ENCODE assay signal across 41 cellular contexts in genomic region chr1:63281753-63282152, GRCh38. TPM values are rescaled to one million over a fixed set of nuclear protein-coding genes. Genes with fewer than 3 reads are reported as not detected.
"Had no signal": no experiment of that assay in that cellular context is flagged by ENCODE, and none has a peak within 500 bp of the region (broad histone marks: within the 10 kb centered on the region; RNA-seq: fewer than 3 reads in every experiment).

No MANE protein-coding gene starts in this region.

- FAIRE-seq: astrocyte, bronchial epithelial cell had no signal

- H3K36me3 Mint-ChIP-seq: activated naive CD4-positive, alpha-beta T cell treated with anti-CD3 and anti-CD28 coated beads, Interleukin-2, amount 10 ng/mL, durations not matched to agents 7 days and 5 days; activated naive CD4-positive, alpha-beta T cell treated with anti-CD3 and anti-CD28 coated beads, Interleukin-2, amount 50 U/mL, for 24 hours; activated naive CD4-positive, alpha-beta T cell treated with anti-CD3 and anti-CD28 coated beads, Interleukin-2, amount 50 U/mL, for 72 hours; activated naive CD8-positive, alpha-beta T cell; activated naive CD8-positive, alpha-beta T cell treated with anti-CD3 and anti-CD28 coated beads for 36 hours; activated naive CD8-positive, alpha-beta T cell treated with anti-CD3 and anti-CD28 coated beads, Interleukin-2, amount 10 ng/mL, durations not matched to agents 7 days and 5 days; brain had no signal

- H3K9me3 Mint-ChIP-seq: activated naive CD4-positive, alpha-beta T cell treated with anti-CD3 and anti-CD28 coated beads for 36 hours; activated naive CD4-positive, alpha-beta T cell treated with anti-CD3 and anti-CD28 coated beads, Interleukin-2, amount 10 ng/mL, durations not matched to agents 7 days and 5 days; activated naive CD4-positive, alpha-beta T cell treated with anti-CD3 and anti-CD28 coated beads, Interleukin-2, amount 50 U/mL, for 24 hours; activated naive CD4-positive, alpha-beta T cell treated with anti-CD3 and anti-CD28 coated beads, Interleukin-2, amount 50 U/mL, for 72 hours; activated naive CD8-positive, alpha-beta T cell treated with anti-CD3 and anti-CD28 coated beads for 36 hours; activated naive CD8-positive, alpha-beta T cell treated with anti-CD3 and anti-CD28 coated beads, Interleukin-2, amount 10 ng/mL, durations not matched to agents 7 days and 5 days; activated naive CD8-positive, alpha-beta T cell treated with anti-CD3 and anti-CD28 coated beads, Interleukin-2, amount 50 U/mL, for 24 hours; activated T-cell treated with anti-CD3 and anti-CD28 coated beads, Interleukin-2, amount 50 U/mL, for 24 hours; activated T-cell treated with anti-CD3 and anti-CD28 coated beads, Interleukin-2, amount 50 U/mL, for 4 hours; activated T-cell treated with anti-CD3 and anti-CD28 coated beads, Interleukin-2, amount 50 U/mL, for 72 hours; activated T-helper 1 cell treated with anti-CD3 and anti-CD28 coated beads, Interleukin-12 subunit alpha, Interleukin-12 subunit beta, Interleukin-2, Interleukin-4 antibody, amounts not matched to agents 30 ng/mL and 10 ng/mL and 1 ng/mL, durations not matched to agents 14 hours and 24 hours and 36 hours; activated T-helper 17 cell treated with anti-CD3 and anti-CD28 coated beads, Interleukin-2, amount 50 U/mL, for 72 hours; activated T-helper 2 cell treated with anti-CD3 and anti-CD28 coated beads, Interferon-gamma antibody, Interleukin-2, Interleukin-4, amounts not matched to agents 10 μg/mL and 5 μg/mL and 100 μg/mL, durations not matched to agents 14 hours and 24 hours and 36 hours; central memory CD8-positive, alpha-beta T cell had no signal

- ATAC-seq: activated naive CD4-positive, alpha-beta T cell treated with anti-CD3 and anti-CD28 coated beads, Interleukin-2, amount 50 U/mL, for 72 hours; activated naive CD8-positive, alpha-beta T cell treated with anti-CD3 and anti-CD28 coated beads, Interleukin-2, amount 50 U/mL, for 24 hours; activated T-cell treated with anti-CD3 and anti-CD28 coated beads, Interleukin-2, amount 50 U/mL, for 4 hours; activated T-cell treated with anti-CD3 and anti-CD28 coated beads, Interleukin-2, amount 50 U/mL, for 72 hours; activated T-helper 17 cell treated with anti-CD3 and anti-CD28 coated beads, Interleukin-2, amount 50 U/mL, for 72 hours; body of pancreas had no signal

- H3K27me3 ChIP-seq: adrenal gland, ascending aorta, body of pancreas, breast epithelium, cardiac muscle cell had no signal

- H3K9me3 ChIP-seq: adrenal gland, ascending aorta, body of pancreas, breast epithelium had no signal

- H3K27me3 Mint-ChIP-seq: activated naive CD8-positive, alpha-beta T cell treated with anti-CD3 and anti-CD28 coated beads for 36 hours had no signal

- H3K4me1 ChIP-seq: adrenal gland, ascending aorta, body of pancreas, breast epithelium had no signal

- H3K27ac Mint-ChIP-seq: activated naive CD4-positive, alpha-beta T cell treated with anti-CD3 and anti-CD28 coated beads for 36 hours; activated naive CD4-positive, alpha-beta T cell treated with anti-CD3 and anti-CD28 coated beads, Interleukin-2, amount 10 ng/mL, durations not matched to agents 7 days and 5 days; activated naive CD4-positive, alpha-beta T cell treated with anti-CD3 and anti-CD28 coated beads, Interleukin-2, amount 50 U/mL, for 24 hours; activated naive CD4-positive, alpha-beta T cell treated with anti-CD3 and anti-CD28 coated beads, Interleukin-2, amount 50 U/mL, for 72 hours; activated naive CD8-positive, alpha-beta T cell; activated naive CD8-positive, alpha-beta T cell treated with anti-CD3 and anti-CD28 coated beads for 36 hours; activated naive CD8-positive, alpha-beta T cell treated with anti-CD3 and anti-CD28 coated beads, Interleukin-2, amount 10 ng/mL, durations not matched to agents 7 days and 5 days; activated naive CD8-positive, alpha-beta T cell treated with anti-CD3 and anti-CD28 coated beads, Interleukin-2, amount 50 U/mL, for 24 hours; activated T-cell treated with anti-CD3 and anti-CD28 coated beads, Interleukin-2, amount 50 U/mL, for 24 hours; activated T-cell treated with anti-CD3 and anti-CD28 coated beads, Interleukin-2, amount 50 U/mL, for 72 hours; activated T-helper 1 cell treated with anti-CD3 and anti-CD28 coated beads, Interleukin-12 subunit alpha, Interleukin-12 subunit beta, Interleukin-2, Interleukin-4 antibody, amounts not matched to agents 30 ng/mL and 10 ng/mL and 1 ng/mL, durations not matched to agents 14 hours and 24 hours and 36 hours; activated T-helper 17 cell treated with anti-CD3 and anti-CD28 coated beads, Interleukin-2, amount 50 U/mL, for 72 hours; activated T-helper 2 cell treated with anti-CD3 and anti-CD28 coated beads, Interferon-gamma antibody, Interleukin-2, Interleukin-4, amounts not matched to agents 10 μg/mL and 5 μg/mL and 100 μg/mL, durations not matched to agents 14 hours and 24 hours and 36 hours; brain had no signal

- H3K36me3 ChIP-seq: adrenal gland, ascending aorta, brain microvascular endothelial cell, breast epithelium, cardiac muscle cell had no signal

- H3K4me1 Mint-ChIP-seq: activated naive CD4-positive, alpha-beta T cell treated with anti-CD3 and anti-CD28 coated beads, Interleukin-2, amount 10 ng/mL, durations not matched to agents 7 days and 5 days; activated naive CD4-positive, alpha-beta T cell treated with anti-CD3 and anti-CD28 coated beads, Interleukin-2, amount 50 U/mL, for 24 hours; activated naive CD8-positive, alpha-beta T cell treated with anti-CD3 and anti-CD28 coated beads for 36 hours; activated naive CD8-positive, alpha-beta T cell treated with anti-CD3 and anti-CD28 coated beads, Interleukin-2, amount 10 ng/mL, durations not matched to agents 7 days and 5 days; activated naive CD8-positive, alpha-beta T cell treated with anti-CD3 and anti-CD28 coated beads, Interleukin-2, amount 50 U/mL, for 24 hours; activated T-helper 17 cell treated with anti-CD3 and anti-CD28 coated beads, Interleukin-2, amount 50 U/mL, for 72 hours; central memory CD8-positive, alpha-beta T cell had no signal

- H3K27ac ChIP-seq: adrenal gland, ascending aorta, body of pancreas, brain microvascular endothelial cell, breast epithelium, cardiac muscle cell had no signal

- DNase-seq: activated effector memory CD4-positive, alpha-beta T cell treated with anti-CD3 and anti-CD28 coated beads, Interleukin-2, amount 50 U/mL, for 16 hours; activated effector memory CD4-positive, alpha-beta T cell treated with Interleukin-2 at 50 U/mL for 16 hours; activated gamma-delta T cell; activated gamma-delta T cell treated with Interleukin-2 at 50 U/mL for 16 hours; activated naive CD4-positive, alpha-beta T cell; activated naive CD4-positive, alpha-beta T cell treated with anti-CD3 and anti-CD28 coated beads for 36 hours; activated naive CD4-positive, alpha-beta T cell treated with anti-CD3 and anti-CD28 coated beads, Interleukin-2, amount 10 ng/mL, durations not matched to agents 7 days and 5 days; activated naive CD4-positive, alpha-beta T cell treated with anti-CD3 and anti-CD28 coated beads, Interleukin-2, amount 50 U/mL, for 16 hours; activated naive CD4-positive, alpha-beta T cell treated with Interleukin-2 at 50 U/mL for 16 hours; activated naive CD8-positive, alpha-beta T cell treated with anti-CD3 and anti-CD28 coated beads for 36 hours; activated naive CD8-positive, alpha-beta T cell treated with anti-CD3 and anti-CD28 coated beads, Interleukin-2, amount 10 ng/mL, durations not matched to agents 7 days and 5 days; activated naive CD8-positive, alpha-beta T cell treated with anti-CD3 and anti-CD28 coated beads, Interleukin-2, amount 50 U/mL, for 24 hours; activated T-cell treated with anti-CD3 and anti-CD28 coated beads, Interleukin-2, amount 50 U/mL, for 24 hours; activated T-cell treated with anti-CD3 and anti-CD28 coated beads, Interleukin-2, amount 50 U/mL, for 4 hours; activated T-cell treated with anti-CD3 and anti-CD28 coated beads, Interleukin-2, amount 50 U/mL, for 48 hours; activated T-cell treated with anti-CD3 and anti-CD28 coated beads, Interleukin-2, amount 50 U/mL, for 72 hours; adrenal gland; amniotic stem cell; amygdala; anterior cingulate cortex; aorta; body of pancreas; brain microvascular endothelial cell; caudate nucleus; central memory CD4-positive, alpha-beta T cell; cerebellar nuclear complex had no signal

- H3K4me3 Mint-ChIP-seq: activated naive CD4-positive, alpha-beta T cell treated with anti-CD3 and anti-CD28 coated beads for 36 hours; activated naive CD4-positive, alpha-beta T cell treated with anti-CD3 and anti-CD28 coated beads, Interleukin-2, amount 10 ng/mL, durations not matched to agents 7 days and 5 days; activated naive CD4-positive, alpha-beta T cell treated with anti-CD3 and anti-CD28 coated beads, Interleukin-2, amount 50 U/mL, for 24 hours; activated naive CD8-positive, alpha-beta T cell; activated naive CD8-positive, alpha-beta T cell treated with anti-CD3 and anti-CD28 coated beads for 36 hours; activated naive CD8-positive, alpha-beta T cell treated with anti-CD3 and anti-CD28 coated beads, Interleukin-2, amount 10 ng/mL, durations not matched to agents 7 days and 5 days; activated naive CD8-positive, alpha-beta T cell treated with anti-CD3 and anti-CD28 coated beads, Interleukin-2, amount 50 U/mL, for 24 hours; activated T-cell treated with anti-CD3 and anti-CD28 coated beads, Interleukin-2, amount 50 U/mL, for 24 hours; activated T-cell treated with anti-CD3 and anti-CD28 coated beads, Interleukin-2, amount 50 U/mL, for 4 hours; activated T-cell treated with anti-CD3 and anti-CD28 coated beads, Interleukin-2, amount 50 U/mL, for 72 hours; activated T-helper 1 cell treated with anti-CD3 and anti-CD28 coated beads, Interleukin-12 subunit alpha, Interleukin-12 subunit beta, Interleukin-2, Interleukin-4 antibody, amounts not matched to agents 30 ng/mL and 10 ng/mL and 1 ng/mL, durations not matched to agents 14 hours and 24 hours and 36 hours; activated T-helper 17 cell treated with anti-CD3 and anti-CD28 coated beads, Interleukin-2, amount 50 U/mL, for 72 hours; brain; central memory CD8-positive, alpha-beta T cell had no signal

- H3K4me3 ChIP-seq: adrenal gland, ascending aorta, body of pancreas, breast epithelium, cardiac muscle cell had no signal

RNA-seq across cellular contexts. Expression of gene FOXD3, which starts 40.6 kb away (rescaled TPM):
- total RNA-seq: activated naive CD4-positive, alpha-beta T cell treated with anti-CD3 and anti-CD28 coated beads for 36 hours; activated naive CD4-positive, alpha-beta T cell treated with anti-CD3 and anti-CD28 coated beads, Interleukin-2, amount 50 U/mL, for 72 hours; activated naive CD8-positive, alpha-beta T cell treated with anti-CD3 and anti-CD28 coated beads for 36 hours; activated naive CD8-positive, alpha-beta T cell treated with anti-CD3 and anti-CD28 coated beads, Interleukin-2, amount 10 ng/mL, durations not matched to agents 7 days and 5 days; activated T-cell treated with anti-CD3 and anti-CD28 coated beads, Interleukin-2, amount 50 U/mL, for 4 hours; activated T-cell treated with anti-CD3 and anti-CD28 coated beads, Interleukin-2, amount 50 U/mL, for 72 hours; activated T-helper 1 cell treated with anti-CD3 and anti-CD28 coated beads, Interleukin-12 subunit alpha, Interleukin-12 subunit beta, Interleukin-2, Interleukin-4 antibody, amounts not matched to agents 30 ng/mL and 10 ng/mL and 1 ng/mL, durations not matched to agents 14 hours and 24 hours and 36 hours; activated T-helper 17 cell treated with anti-CD3 and anti-CD28 coated beads, Interleukin-2, amount 50 U/mL, for 72 hours; activated T-helper 2 cell treated with anti-CD3 and anti-CD28 coated beads, Interferon-gamma antibody, Interleukin-2, Interleukin-4, amounts not matched to agents 10 μg/mL and 5 μg/mL and 100 μg/mL, durations not matched to agents 14 hours and 24 hours and 36 hours; ascending aorta; astrocyte; breast epithelium; bronchial epithelial cell; cardiac muscle cell; cerebellum; chondrocyte had no signal
- polyA plus RNA-seq: aorta, cardiac muscle cell had no signal
